In genomic region chr6:156876302-156876701, GRCh38 we compare ENCODE assay signal across 10 cellular contexts.
DNase-seq lines count a peak whose midpoint lies in the region; ATAC-seq, FAIRE-seq and TF ChIP-seq lines count a peak whose summit lies in the region.
"Had no signal": no experiment of that assay in that cellular context is flagged by ENCODE, and none has a peak within 500 bp of the region (broad histone marks: within the 10 kb centered on the region; RNA-seq: fewer than 3 reads in every experiment).

No MANE protein-coding gene starts in this region.

- H3K36me3 ChIP-seq in hepatocyte (replicated peaks; ENCODE audit: insufficient read depth, low read depth), result no peaks in the 10 kb centered on the region

- no peak overlapping the region for H3K4me3 Mint-ChIP-seq in stimulated activated effector memory CD8-positive, alpha-beta T cell treated with anti-CD3 and anti-CD28 coated beads, Interleukin-12 subunit alpha, Interleukin-12 subunit beta, amount 100 ng/mL, for 72 hours

- CTCF ChIA-PET in A549 (lab: Yijun Ruan, JAX) (no interaction called here), HEK293T (lab: Yijun Ruan, JAX) (interaction anchor here (0.6 kb wide), 1 partner anchor 780 kb away, joined by 3 read pairs; no protein-coding TSS in a partner anchor)

- no peak overlapping the region for H3K27ac Mint-ChIP-seq in stimulated activated effector memory CD8-positive, alpha-beta T cell treated with anti-CD3 and anti-CD28 coated beads, Interleukin-12 subunit alpha, Interleukin-12 subunit beta, amount 100 ng/mL, for 72 hours

- no peak overlapping the region for H2AFZ ChIP-seq in hepatocyte

- no peak for DNase-seq in A549 (ENCODE audit: low read depth in 1 of 2, low spot score in 1 of 2)
- peak; percentile 50 for DNase-seq in HEK293T (ENCODE audit: extremely low spot score)
- no peak for DNase-seq in astrocyte of the spinal cord (ENCODE audit: low read depth, low spot score)
- no peak for DNase-seq in hepatocyte (ENCODE audit: low spot score)
- no peak for DNase-seq in NCI-H1048 (lab: John Stamatoyannopoulos, UW)
- no peak for DNase-seq in SHP77 treated with DMSO at 0.1 percent for 48 hours (lab: John Stamatoyannopoulos, UW)
- no peak for DNase-seq in stimulated activated effector memory CD8-positive, alpha-beta T cell treated with anti-CD3 and anti-CD28 coated beads, Interleukin-12 subunit alpha, Interleukin-12 subunit beta, amount 100 ng/mL, for 72 hours (ENCODE audit: low spot score in 2 of 2)
- DNase-seq in mesenteric fat pad (ENCODE audit: low spot score), result no peak
- DNase-seq: activated CD4-positive, alpha-beta T cell treated with anti-CD3 and anti-CD28 coated beads, Interleukin-2, amount 50 U/mL, for 4 hours had no signal

- TF ChIP-seq CTCF in A549 (IDR thresholded peaks at IDR 0.05), result no peak
- TF ChIP-seq CTCF in astrocyte of the spinal cord (IDR thresholded peaks at IDR 0.05; ENCODE audit: low read depth, low read length), result peak; percentile 45
- peak; percentile 22 for TF ChIP-seq CTCF in hepatocyte (IDR thresholded peaks at IDR 0.05; ENCODE audit: poor library complexity)

- FAIRE-seq in A549 (lab: Jason Lieb, UNC), result no peak
- FAIRE-seq: RCC 7860 had no signal

- TF ChIP-seq POLR2A in A549 (IDR thresholded peaks at IDR 0.05; ENCODE audit: low read length), result no peak

- H3K9me3 Mint-ChIP-seq in stimulated activated effector memory CD8-positive, alpha-beta T cell treated with anti-CD3 and anti-CD28 coated beads, Interleukin-12 subunit alpha, Interleukin-12 subunit beta, amount 100 ng/mL, for 72 hours, result no peaks in the 10 kb centered on the region

- peaks cover 68% of the 10 kb centered on the region for H3K4me1 Mint-ChIP-seq in stimulated activated effector memory CD8-positive, alpha-beta T cell treated with anti-CD3 and anti-CD28 coated beads, Interleukin-12 subunit alpha, Interleukin-12 subunit beta, amount 100 ng/mL, for 72 hours

- H3K9me3 ChIP-seq in A549 (no peaks in the 10 kb centered on the region), hepatocyte (ENCODE audit: low read depth) (no peaks in the 10 kb centered on the region)

- in situ Hi-C loops in astrocyte of the spinal cord (cut with HindIII; ENCODE audit: low sequenced_read_pairs), result no loop called here

- no peak overlapping the region for H3K27ac ChIP-seq in A549
- no peak overlapping the region for H3K27ac ChIP-seq in hepatocyte

- H3K4me1 ChIP-seq in A549, result no peaks in the 10 kb centered on the region
- peaks cover 13% of the 10 kb centered on the region for H3K4me1 ChIP-seq in hepatocyte (ENCODE audit: insufficient read depth)

- H3K79me2 ChIP-seq in hepatocyte, result peaks cover 99% of the 10 kb centered on the region

- H3K4me2 ChIP-seq in A549 (no peak overlapping the region), hepatocyte (no peak overlapping the region)

- 80% methylated on average over 11 of the region's 11 CpGs for WGBS in A549 (ENCODE audit: missing lambda C conversion rate)
- 85% methylated on average over 11 of the region's 11 CpGs for WGBS in hepatocyte (ENCODE audit: low lambda C conversion rate, missing lambda C conversion rate)

- H3K9me2 ChIP-seq in hepatocyte (replicated peaks; ENCODE audit: insufficient read depth), result no peaks in the 10 kb centered on the region

- H3K4me3 ChIP-seq in A549 (no peak overlapping the region), astrocyte of the spinal cord (ENCODE audit: low read depth, low read length) (no peak overlapping the region), hepatocyte (no peak overlapping the region)

- peak; percentile 39 to 74; a peak in 5 of 6 replicates for ATAC-seq in A549
- ATAC-seq in stimulated activated effector memory CD8-positive, alpha-beta T cell treated with anti-CD3 and anti-CD28 coated beads, Interleukin-12 subunit alpha, Interleukin-12 subunit beta, amount 100 ng/mL, for 72 hours, result no peak

- no peaks in the 10 kb centered on the region for H3K27me3 ChIP-seq in hepatocyte

- H4K20me1 ChIP-seq in hepatocyte (ENCODE audit: insufficient read depth, poor library complexity, severe bottlenecking), result peaks cover 63% of the 10 kb centered on the region

- POLR2A ChIA-PET in A549 (lab: Yijun Ruan, JAX), result no interaction called here
- POLR2A ChIA-PET in HEK293T (lab: Yijun Ruan, JAX), result no interaction called here

- H3K36me3 Mint-ChIP-seq in stimulated activated effector memory CD8-positive, alpha-beta T cell treated with anti-CD3 and anti-CD28 coated beads, Interleukin-12 subunit alpha, Interleukin-12 subunit beta, amount 100 ng/mL, for 72 hours, result peaks cover 13% of the 10 kb centered on the region

- TF ChIP-seq EP300 in A549 (IDR thresholded peaks at IDR 0.05), result no peak

- TF ChIP-seq RAD21 in A549 (conservative IDR thresholded peaks at IDR 0.05 in 1 of 2, IDR thresholded peaks at IDR 0.05 in 1 of 2), result peak; percentile 20 to 26; a peak in 1 of 5 replicates

TF ChIP-seq in A549, 52 proteins besides CTCF, POLR2A, EP300 and RAD21 (continues in another document):
- TF ChIP-seq SREBF2 (IDR thresholded peaks at IDR 0.05) (no peak), ELK1 (IDR thresholded peaks at IDR 0.05; ENCODE audit: low read depth, low read length) (no peak), E2F6 (IDR thresholded peaks at IDR 0.05; ENCODE audit: borderline replicate concordance, low read depth) (no peak), POLR2AphosphoS2 (conservative IDR thresholded peaks at IDR 0.05; ENCODE audit: low read length) (no peak), KDM1A (IDR thresholded peaks at IDR 0.05; ENCODE audit: low read depth) (no peak), HMGXB4 (CRISPR knock-in tag; IDR thresholded peaks at IDR 0.05; ENCODE audit: borderline replicate concordance) (no peak), TP53 (CRISPR knock-in tag; IDR thresholded peaks at IDR 0.05) (no peak)

TF ChIP-seq in HEK293T, 16 proteins besides CTCF, POLR2A, EP300 and RAD21:
- no peak for TF ChIP-seq TARDBP (IDR thresholded peaks at IDR 0.05)
- TF ChIP-seq L3MBTL2 (conservative IDR thresholded peaks at IDR 0.05), result no peak
- TF ChIP-seq FOXM1 (IDR thresholded peaks at IDR 0.05; ENCODE audit: borderline replicate concordance), result no peak
- no peak for TF ChIP-seq HDGF (IDR thresholded peaks at IDR 0.05; ENCODE audit: borderline replicate concordance)
- no peak for TF ChIP-seq SUZ12 (IDR thresholded peaks at IDR 0.05)
- TF ChIP-seq BHLHE40 (IDR thresholded peaks at IDR 0.05; ENCODE audit: borderline replicate concordance), result no peak
- TF ChIP-seq ELF4 (IDR thresholded peaks at IDR 0.05), result no peak
- no peak for TF ChIP-seq ZNF384 (IDR thresholded peaks at IDR 0.05)
- TF ChIP-seq FOXA1 (IDR thresholded peaks at IDR 0.05), result no peak
